Comparison of ENCODE assay signal across 8 cellular contexts in the genomic region with DNA sequence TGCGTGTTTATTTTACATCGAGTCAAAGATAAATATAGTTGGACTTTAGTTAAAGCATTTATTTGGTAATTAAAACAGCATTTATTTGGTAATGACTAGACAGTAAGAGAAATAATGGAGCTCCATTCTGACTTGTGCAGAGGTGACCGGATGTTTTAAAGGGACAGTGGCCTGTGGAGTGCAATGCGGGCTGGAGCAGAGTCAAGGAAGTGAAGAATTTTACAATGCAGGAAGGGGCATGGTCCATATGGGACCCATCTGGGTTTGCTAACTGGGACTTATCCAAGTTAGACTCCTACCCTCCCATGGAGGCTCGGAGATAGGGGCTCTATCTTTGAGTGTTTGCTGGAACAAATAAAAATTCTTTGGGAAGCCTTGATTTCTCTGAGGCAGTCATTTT. TPM values are rescaled to one million over a fixed set of nuclear protein-coding genes. Genes with fewer than 3 reads are reported as not detected.
"Had no signal": no experiment of that assay in that cellular context is flagged by ENCODE, and none has a peak within 500 bp of the region (broad histone marks: within the 10 kb centered on the region; RNA-seq: fewer than 3 reads in every experiment).

No MANE protein-coding gene starts in this region.

- H3K27ac Mint-ChIP-seq: GM23338, HFFc6, IgD-negative memory B cell had no signal

- H3K27ac ChIP-seq: HL-60 had no signal

- H3K27me3 Mint-ChIP-seq: IgD-negative memory B cell had no signal

- H3K4me3 Mint-ChIP-seq: GM23338, H9, HFFc6, IgD-negative memory B cell had no signal

- H3K4me1 Mint-ChIP-seq: GM23338, H9, IgD-negative memory B cell had no signal

- H3K4me3 ChIP-seq: GM23338 had no signal

- DNase-seq: H9, HCEC 1CT, HFFc6, KBM-7 had no signal

- H3K9me3 Mint-ChIP-seq: GM23338, IgD-negative memory B cell had no signal

- ATAC-seq: GM23338, HepG2 had no signal

RNA-seq across cellular contexts. Expression of a gene that starts 59.9 kb away (rescaled TPM):
- total RNA-seq: HepG2 had no signal
